ENCODE assay signal across 1 cellular context in genomic region chr18:23631746-23632145, GRCh38.
TF ChIP-seq lines count a peak whose summit lies in the region.

No MANE protein-coding gene starts in this region.

TF ChIP-seq in GM12891, 5 proteins besides CTCF, POLR2A, EP300 and RAD21:
- TF ChIP-seq POLR2AphosphoS5 (IDR thresholded peaks at IDR 0.05; ENCODE audit: low read depth, low read length) (no peak), POU2F2 (IDR thresholded peaks at IDR 0.05; ENCODE audit: low read depth, low read length) (no peak), SPI1 (IDR thresholded peaks at IDR 0.05; ENCODE audit: low read depth, low read length) (no peak), PAX5 (IDR thresholded peaks at IDR 0.05; ENCODE audit: insufficient read depth, low read length, severe bottlenecking) (no peak), TAF1 (IDR thresholded peaks at IDR 0.05; ENCODE audit: low read depth, low read length) (no peak)
